ENCODE assay signal across 24 cellular contexts in genomic region chr17:15741624-15742023, GRCh38. TPM values are rescaled to one million over a fixed set of nuclear protein-coding genes. Genes with fewer than 3 reads are reported as not detected.
DNase-seq lines count a peak whose midpoint lies in the region; ATAC-seq, FAIRE-seq and TF ChIP-seq lines count a peak whose summit lies in the region.
"Had no signal": no experiment of that assay in that cellular context is flagged by ENCODE, and none has a peak within 500 bp of the region (broad histone marks: within the 10 kb centered on the region; RNA-seq: fewer than 3 reads in every experiment).

No MANE protein-coding gene starts in this region.

- no peaks in the 10 kb centered on the region for H3K36me3 ChIP-seq in H7 (replicated peaks; ENCODE audit: control insufficient read depth, insufficient read depth, low read length)
- no peaks in the 10 kb centered on the region for H3K36me3 ChIP-seq in kidney (ENCODE audit: control insufficient read depth in 1 of 2, insufficient read depth in 2 of 2, low read length in 2 of 2)

- H3K4me1 ChIP-seq in kidney (ENCODE audit: control insufficient read depth in 1 of 2, insufficient read depth in 1 of 2, low read depth in 1 of 2, low read length in 2 of 2), result no peaks in the 10 kb centered on the region
- H3K4me1 ChIP-seq: A549, Caco-2 had no signal

- FAIRE-seq in kidney (lab: Jason Lieb, UNC), result no peak
- FAIRE-seq: A549, D721Med, G401.6, GM12878, GM12892, GM18507 had no signal

- no peaks in the 10 kb centered on the region for H3K9me3 ChIP-seq in kidney (ENCODE audit: control insufficient read depth in 1 of 2, low read length in 2 of 2)
- H3K9me3 ChIP-seq: A549, Caco-2 had no signal

- no peaks in the 10 kb centered on the region for H3K27me3 ChIP-seq in H7 (ENCODE audit: control insufficient read depth, insufficient read depth, low read length)
- H3K27me3 ChIP-seq: BLaER1 treated with 17β-estradiol and CSF1 and Interleukin-3, amounts not matched to agents 10 nM and 100 nM had no signal

- intact Hi-C loops in kidney (cut with DNase I), result no loop called here

- DNase-seq in GM03348 (ENCODE audit: low spot score), result peak; percentile 2
- peak; percentile 37 for DNase-seq in H7
- peak; percentile 52 for DNase-seq in kidney
- DNase-seq in left lobe of liver (ENCODE audit: low spot score), result no peak
- no peak for DNase-seq in activated CD4-positive, CD25-positive, alpha-beta regulatory T cell treated with anti-CD3 and anti-CD28 coated beads, Interleukin-2, amount 50 U/mL, for 72 hours
- DNase-seq: AML-193; Caco-2; Calu3; CD4-positive, alpha-beta T cell; CD8-positive, alpha-beta T cell; DMS79 treated with DMSO at 0.1 percent for 48 hours; GF-D8 had no signal

- ATAC-seq in left lobe of liver, result no peak
- no peak for ATAC-seq in HG03442 (IDR thresholded peaks at IDR 0.05; ENCODE audit: unreplicated experiment)
- ATAC-seq: A549; CD8-positive, alpha-beta T cell; GM12878 had no signal

- H3K4me3 ChIP-seq in H7 (ENCODE audit: insufficient read depth, low read depth, low read length), result no peak overlapping the region
- no peak overlapping the region for H3K4me3 ChIP-seq in kidney (ENCODE audit: low read length in 2 of 2)
- H3K4me3 ChIP-seq: A549; BLaER1 treated with 17β-estradiol and CSF1 and Interleukin-3, amounts not matched to agents 10 nM and 100 nM; GM12878 had no signal

- TF ChIP-seq CTCF in kidney (IDR thresholded peaks at IDR 0.05; ENCODE audit: borderline replicate concordance, extremely low read depth, insufficient read depth), result no peak

- H3K9ac ChIP-seq in kidney (ENCODE audit: low read length in 2 of 2), result no peak overlapping the region
- H3K9ac ChIP-seq: BLaER1 treated with 17β-estradiol and CSF1 and Interleukin-3, amounts not matched to agents 10 nM and 100 nM had no signal

- H3K27ac ChIP-seq in kidney (ENCODE audit: low read depth in 2 of 2, low read length in 2 of 2), result no peak overlapping the region
- H3K27ac ChIP-seq: 22Rv1; A549; BLaER1 treated with 17β-estradiol and CSF1 and Interleukin-3, amounts not matched to agents 10 nM and 100 nM; C4-2B had no signal

RNA-seq across cellular contexts. Expression of gene TBC1D26, which starts 9.5 kb away (rescaled TPM):
- 3.8 and 7.7 TPM in 2 replicates for total RNA-seq in H7 (2014; rRNA removed; shearing (Covaris generic))
- total RNA-seq in kidney (not detected), left lobe of liver (not detected)
- polyA plus RNA-seq in kidney (ENCODE audit: insufficient read depth, low read depth, low replicate concordance), result not detected
- total RNA-seq: A172; B cell; Caco-2; CD4-positive, alpha-beta T cell; GM12878 had no signal

RNA-seq across cellular contexts. Expression of gene ZNF286A, which starts 42.1 kb away (rescaled TPM):
- total RNA-seq in H7 (2014; rRNA removed; shearing (Covaris generic)), result 49.9 and 58.9 TPM in 2 replicates
- total RNA-seq in kidney (17.4 TPM), left lobe of liver (3.5 TPM)
- polyA plus RNA-seq in kidney (ENCODE audit: insufficient read depth, low read depth, low replicate concordance), result 11.0 TPM

RNA-seq across cellular contexts. Expression of gene TRIM16, which starts 57.5 kb away (rescaled TPM):
- 17.1 and 21.9 TPM in 2 replicates for total RNA-seq in H7 (2014; rRNA removed; shearing (Covaris generic))
- total RNA-seq in kidney (16.2 TPM), left lobe of liver (7.0 TPM)
- polyA plus RNA-seq in kidney (ENCODE audit: insufficient read depth, low read depth, low replicate concordance), result 14.8 TPM

Comparison
In these comparisons a context has a peak if more than half of its experiments do, and no peak if none do; other contexts are left out.
1. DNase-seq: peak in GM03348 (single experiment), H7 (single experiment) and kidney (single experiment); none in left lobe of liver (single experiment) and activated CD4-positive, CD25-positive, alpha-beta regulatory T cell treated with anti-CD3 and anti-CD28 coated beads, Interleukin-2, amount 50 U/mL, for 72 hours (single experiment).